19 cellular contexts compared by ENCODE assay signal in the genomic region with DNA sequence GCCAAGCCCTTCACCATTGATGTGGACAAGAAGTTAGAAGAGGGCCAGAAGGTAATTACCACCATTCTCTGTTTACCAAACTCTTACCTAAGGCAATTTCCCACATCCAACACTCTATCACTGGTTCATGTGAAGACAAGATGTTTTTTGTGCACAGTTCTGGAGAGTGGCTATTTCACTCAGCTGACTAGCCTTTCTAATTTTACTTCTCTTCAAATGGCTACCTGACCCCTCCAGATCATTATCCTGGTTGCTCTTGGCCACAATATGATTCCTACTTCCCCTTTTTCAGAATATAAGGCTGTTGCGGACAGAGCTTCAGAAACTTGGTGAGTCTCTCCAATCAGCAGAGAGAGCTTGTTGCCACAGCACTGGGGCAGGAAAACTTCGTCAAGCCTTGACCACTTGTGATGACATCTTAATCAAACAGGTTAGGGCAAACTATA. TPM values are rescaled to one million over a fixed set of nuclear protein-coding genes. Genes with fewer than 3 reads are reported as not detected.
DNase-seq lines count a peak whose midpoint lies in the region; ATAC-seq and TF ChIP-seq lines count a peak whose summit lies in the region.
"Had no signal": no experiment of that assay in that cellular context is flagged by ENCODE, and none has a peak within 500 bp of the region (broad histone marks: within the 10 kb centered on the region; RNA-seq: fewer than 3 reads in every experiment).

No MANE protein-coding gene starts in this region.

- H2AFZ ChIP-seq in GM23338, result no peak overlapping the region

- ATAC-seq in HG02885 (IDR thresholded peaks at IDR 0.05; ENCODE audit: poor library complexity, unreplicated experiment) (peak; percentile 48), memory B cell (ENCODE audit: low read depth) (no peak), GM23338 (no peak)
- ATAC-seq: effector memory CD8-positive, alpha-beta T cell had no signal

- H3K27me3 Mint-ChIP-seq in memory B cell (no peaks in the 10 kb centered on the region), GM23338 (ENCODE audit: insufficient read depth, low read depth, poor library complexity) (peaks cover 4% of the 10 kb centered on the region)
- H3K27me3 Mint-ChIP-seq: activated B cell treated with CpG ODN at 0.5 μM for 24 hours; CD4-positive, alpha-beta T cell; effector memory CD8-positive, alpha-beta T cell had no signal

- no peak overlapping the region for H3K4me3 ChIP-seq in GM23338
- H3K4me3 ChIP-seq: SJCRH30, upper lobe of left lung had no signal

- in situ Hi-C loops in GM13976 (cut with MboI; ENCODE audit: low sequenced_read_pairs, unreplicated experiment), result loop anchor here (25.0 kb wide), 1 partner anchor 226 kb away; no protein-coding TSS in a partner anchor

- no peaks in the 10 kb centered on the region for H3K9me2 ChIP-seq in GM23338 (ENCODE audit: insufficient read depth)

- DNase-seq in GM13976 (ENCODE audit: low spot score) (peak; percentile 9), OCI-M1 (lab: John Stamatoyannopoulos, UW) (peak; percentile 95), memory B cell (ENCODE audit: low spot score in 2 of 2) (no peak), cerebellum (ENCODE audit: low spot score) (no peak), glomerular visceral epithelial cell (ENCODE audit: extremely low spot score) (no peak), GM23338 (ENCODE audit: low spot score) (no peak)
- DNase-seq: activated B cell treated with CpG ODN at 0.5 μM for 24 hours; activated CD8-positive, alpha-beta memory T cell treated with anti-CD3 and anti-CD28 coated beads, Interleukin-2, amount 50 U/mL, for 48 hours; caudate nucleus; CD4-positive, alpha-beta T cell; effector memory CD8-positive, alpha-beta T cell; GOT3; mammary epithelial cell; NCI-H2107; occipital lobe; SJCRH30; stimulated activated CD4-positive, alpha-beta T cell treated with anti-CD3 and anti-CD28 coated beads, Interleukin-4, amount 100 ng/mL, for 1 hour had no signal

- H3K9me3 Mint-ChIP-seq in memory B cell (no peaks in the 10 kb centered on the region), GM23338 (no peaks in the 10 kb centered on the region)
- H3K9me3 Mint-ChIP-seq: activated B cell treated with CpG ODN at 0.5 μM for 24 hours; CD4-positive, alpha-beta T cell; effector memory CD8-positive, alpha-beta T cell had no signal

- H3K36me3 Mint-ChIP-seq in memory B cell (peaks cover 14% of the 10 kb centered on the region), GM23338 (ENCODE audit: low read depth) (peaks cover 89% of the 10 kb centered on the region)

- H3K4me2 ChIP-seq in GM23338, result no peak overlapping the region

- no peaks in the 10 kb centered on the region for H3K27me3 ChIP-seq in GM23338 (ENCODE audit: insufficient read depth)
- H3K27me3 ChIP-seq: SJCRH30, upper lobe of left lung had no signal

- H3K4me1 Mint-ChIP-seq in memory B cell (no peaks in the 10 kb centered on the region), GM23338 (no peaks in the 10 kb centered on the region)

- peaks cover 5% of the 10 kb centered on the region; the same call in 1 of the 2 replicates for H3K79me2 ChIP-seq in GM23338 (replicated peaks; ENCODE audit: insufficient read depth)

- peaks cover 3% of the 10 kb centered on the region for H4K20me1 ChIP-seq in GM23338 (replicated peaks; ENCODE audit: insufficient read depth)

- H3K27ac Mint-ChIP-seq in memory B cell (peak overlapping the region; percentile 3), GM23338 (no peak overlapping the region)
- H3K27ac Mint-ChIP-seq: activated B cell treated with CpG ODN at 0.5 μM for 24 hours; CD4-positive, alpha-beta T cell had no signal

- H3K4me1 ChIP-seq in GM23338 (ENCODE audit: insufficient read depth), result no peaks in the 10 kb centered on the region
- H3K4me1 ChIP-seq: SJCRH30, upper lobe of left lung had no signal

- no peak overlapping the region for H3K4me3 Mint-ChIP-seq in memory B cell
- no peak overlapping the region for H3K4me3 Mint-ChIP-seq in GM23338
- H3K4me3 Mint-ChIP-seq: activated B cell treated with CpG ODN at 0.5 μM for 24 hours; CD4-positive, alpha-beta T cell; effector memory CD8-positive, alpha-beta T cell had no signal

- no peak overlapping the region for H3K27ac ChIP-seq in GM23338 (ENCODE audit: low read depth)
- H3K27ac ChIP-seq: SJCRH30 had no signal

- H3F3A ChIP-seq in GM23338 (replicated peaks; ENCODE audit: low read depth), result peaks cover 14% of the 10 kb centered on the region; the same call in 1 of the 2 replicates

- peaks cover 84% of the 10 kb centered on the region for H3K36me3 ChIP-seq in GM23338 (ENCODE audit: insufficient read depth)

- no peak for TF ChIP-seq CTCF in GM13976 (IDR thresholded peaks at IDR 0.05; ENCODE audit: borderline replicate concordance, control extremely low read depth, extremely low read depth, insufficient read depth, missing control alignments)
- no peak for TF ChIP-seq CTCF in GM23338 (conservative IDR thresholded peaks at IDR 0.05; ENCODE audit: low read depth in 2 of 2)

TF ChIP-seq in GM23338, 12 proteins besides CTCF, POLR2A, EP300 and RAD21 (continues in another document):
- TF ChIP-seq, protein P1, sequence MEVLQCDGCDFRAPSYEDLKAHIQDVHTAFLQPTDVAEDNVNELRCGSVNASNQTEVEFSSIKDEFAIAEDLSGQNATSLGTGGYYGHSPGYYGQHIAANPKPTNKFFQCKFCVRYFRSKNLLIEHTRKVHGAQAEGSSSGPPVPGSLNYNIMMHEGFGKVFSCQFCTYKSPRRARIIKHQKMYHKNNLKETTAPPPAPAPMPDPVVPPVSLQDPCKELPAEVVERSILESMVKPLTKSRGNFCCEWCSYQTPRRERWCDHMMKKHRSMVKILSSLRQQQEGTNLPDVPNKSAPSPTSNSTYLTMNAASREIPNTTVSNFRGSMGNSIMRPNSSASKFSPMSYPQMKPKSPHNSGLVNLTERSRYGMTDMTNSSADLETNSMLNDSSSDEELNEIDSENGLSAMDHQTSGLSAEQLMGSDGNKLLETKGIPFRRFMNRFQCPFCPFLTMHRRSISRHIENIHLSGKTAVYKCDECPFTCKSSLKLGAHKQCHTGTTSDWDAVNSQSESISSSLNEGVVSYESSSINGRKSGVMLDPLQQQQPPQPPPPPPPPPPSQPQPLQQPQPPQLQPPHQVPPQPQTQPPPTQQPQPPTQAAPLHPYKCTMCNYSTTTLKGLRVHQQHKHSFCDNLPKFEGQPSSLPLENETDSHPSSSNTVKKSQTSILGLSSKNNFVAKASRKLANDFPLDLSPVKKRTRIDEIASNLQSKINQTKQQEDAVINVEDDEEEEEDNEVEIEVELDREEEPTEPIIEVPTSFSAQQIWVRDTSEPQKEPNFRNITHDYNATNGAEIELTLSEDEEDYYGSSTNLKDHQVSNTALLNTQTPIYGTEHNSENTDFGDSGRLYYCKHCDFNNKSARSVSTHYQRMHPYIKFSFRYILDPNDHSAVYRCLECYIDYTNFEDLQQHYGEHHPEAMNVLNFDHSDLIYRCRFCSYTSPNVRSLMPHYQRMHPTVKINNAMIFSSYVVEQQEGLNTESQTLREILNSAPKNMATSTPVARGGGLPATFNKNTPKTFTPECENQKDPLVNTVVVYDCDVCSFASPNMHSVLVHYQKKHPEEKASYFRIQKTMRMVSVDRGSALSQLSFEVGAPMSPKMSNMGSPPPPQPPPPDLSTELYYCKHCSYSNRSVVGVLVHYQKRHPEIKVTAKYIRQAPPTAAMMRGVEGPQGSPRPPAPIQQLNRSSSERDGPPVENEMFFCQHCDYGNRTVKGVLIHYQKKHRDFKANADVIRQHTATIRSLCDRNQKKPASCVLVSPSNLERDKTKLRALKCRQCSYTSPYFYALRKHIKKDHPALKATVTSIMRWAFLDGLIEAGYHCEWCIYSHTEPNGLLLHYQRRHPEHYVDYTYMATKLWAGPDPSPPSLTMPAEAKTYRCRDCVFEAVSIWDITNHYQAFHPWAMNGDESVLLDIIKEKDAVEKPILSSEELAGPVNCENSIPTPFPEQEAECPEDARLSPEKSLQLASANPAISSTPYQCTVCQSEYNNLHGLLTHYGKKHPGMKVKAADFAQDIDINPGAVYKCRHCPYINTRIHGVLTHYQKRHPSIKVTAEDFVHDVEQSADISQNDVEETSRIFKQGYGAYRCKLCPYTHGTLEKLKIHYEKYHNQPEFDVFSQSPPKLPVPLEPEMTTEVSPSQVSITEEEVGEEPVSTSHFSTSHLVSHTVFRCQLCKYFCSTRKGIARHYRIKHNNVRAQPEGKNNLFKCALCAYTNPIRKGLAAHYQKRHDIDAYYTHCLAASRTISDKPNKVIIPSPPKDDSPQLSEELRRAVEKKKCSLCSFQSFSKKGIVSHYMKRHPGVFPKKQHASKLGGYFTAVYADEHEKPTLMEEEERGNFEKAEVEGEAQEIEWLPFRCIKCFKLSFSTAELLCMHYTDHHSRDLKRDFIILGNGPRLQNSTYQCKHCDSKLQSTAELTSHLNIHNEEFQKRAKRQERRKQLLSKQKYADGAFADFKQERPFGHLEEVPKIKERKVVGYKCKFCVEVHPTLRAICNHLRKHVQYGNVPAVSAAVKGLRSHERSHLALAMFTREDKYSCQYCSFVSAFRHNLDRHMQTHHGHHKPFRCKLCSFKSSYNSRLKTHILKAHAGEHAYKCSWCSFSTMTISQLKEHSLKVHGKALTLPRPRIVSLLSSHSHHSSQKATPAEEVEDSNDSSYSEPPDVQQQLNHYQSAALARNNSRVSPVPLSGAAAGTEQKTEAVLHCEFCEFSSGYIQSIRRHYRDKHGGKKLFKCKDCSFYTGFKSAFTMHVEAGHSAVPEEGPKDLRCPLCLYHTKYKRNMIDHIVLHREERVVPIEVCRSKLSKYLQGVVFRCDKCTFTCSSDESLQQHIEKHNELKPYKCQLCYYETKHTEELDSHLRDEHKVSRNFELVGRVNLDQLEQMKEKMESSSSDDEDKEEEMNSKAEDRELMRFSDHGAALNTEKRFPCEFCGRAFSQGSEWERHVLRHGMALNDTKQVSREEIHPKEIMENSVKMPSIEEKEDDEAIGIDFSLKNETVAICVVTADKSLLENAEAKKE (CRISPR knock-in tag; IDR thresholded peaks at IDR 0.05), result no peak
- no peak for TF ChIP-seq POLR2AphosphoS5 (IDR thresholded peaks at IDR 0.05; ENCODE audit: low read depth)

RNA-seq across cellular contexts. Expression of a gene that starts 7.1 kb away (rescaled TPM):
- 12.8 TPM for total RNA-seq in cerebellum
- 60.4 and 64.9 TPM in 2 replicates for total RNA-seq in GM23338 (2014; rRNA removed; shearing (Covaris generic))
- 35.8 and 41.0 TPM in 2 replicates for polyA plus RNA-seq in GM23338 (2016; fragmentation: Nextera tagmentation; extraction: Ambion mirVana)
- total RNA-seq: CD4-positive, alpha-beta T cell had no signal

RNA-seq across cellular contexts. Expression of a gene that starts 7.6 kb away (rescaled TPM):
- total RNA-seq in cerebellum, result 66.6 TPM
- total RNA-seq in GM23338 (2014; rRNA removed; shearing (Covaris generic)), result 39.1 and 45.8 TPM in 2 replicates
- 109 and 117 TPM in 2 replicates for polyA plus RNA-seq in GM23338 (2016; fragmentation: Nextera tagmentation; extraction: Ambion mirVana)

RNA-seq across cellular contexts. Expression of a gene that starts 27.1 kb away (rescaled TPM):
- total RNA-seq in cerebellum, result 33.3 TPM
- 43.3 and 45.9 TPM in 2 replicates for total RNA-seq in GM23338 (2014; rRNA removed; shearing (Covaris generic))
- polyA plus RNA-seq in GM23338 (2016; fragmentation: Nextera tagmentation; extraction: Ambion mirVana), result 20.2 and 28.0 TPM in 2 replicates

RNA-seq across cellular contexts. Expression of a gene that starts 46.8 kb away (rescaled TPM):
- 14.7 TPM for total RNA-seq in cerebellum
- not detected in 2 replicates for total RNA-seq in GM23338 (2014; rRNA removed; shearing (Covaris generic))
- polyA plus RNA-seq in GM23338 (2016; fragmentation: Nextera tagmentation; extraction: Ambion mirVana), result 0.45 and 1.1 TPM in 2 replicates
- total RNA-seq: activated B cell treated with CpG ODN at 0.5 μM for 24 hours; CD4-positive, alpha-beta T cell; SJCRH30 had no signal

Comparison
In these comparisons a context has a peak if more than half of its experiments do, and no peak if none do; other contexts are left out.
1. DNase-seq: peak in GM13976 (single experiment) and OCI-M1 (single experiment); none in memory B cell (0 of 2), cerebellum (single experiment), glomerular visceral epithelial cell (single experiment) and GM23338 (single experiment).